ENCODE assay signal across 8 cellular contexts in genomic region chr6:149060985-149061760, GRCh38.
DNase-seq lines count a peak whose midpoint lies in the region; ATAC-seq and TF ChIP-seq lines count a peak whose summit lies in the region.

No MANE protein-coding gene starts in this region.

- H3K36me3 ChIP-seq in A673 (ENCODE audit: insufficient read depth, low read length, poor library complexity, severe bottlenecking) = no peaks in the 10 kb centered on the region

- CTCF ChIA-PET in activated B cell treated with CpG ODN at 0.5 μM for 24 hours (lab: Charles Lee) (interaction anchor here (0.6 to 1.1 kb wide), 3 partner anchors 21 to 371 kb away, joined by 3 read pairs; no protein-coding TSS in a partner anchor), A673 (lab: Charles Lee) (interaction anchor here (1.1 kb wide), 1 partner anchor 21 kb away, joined by 3 read pairs; no protein-coding TSS in a partner anchor)

- H3K27me3 ChIP-seq in A673 (replicated peaks; ENCODE audit: insufficient read depth, low read depth, low read length, poor library complexity) = no peaks in the 10 kb centered on the region

- peak overlapping the region; percentile 74 for H3K27ac Mint-ChIP-seq in activated B cell treated with CpG ODN at 0.5 μM for 24 hours

- no peak for TF ChIP-seq CTCF in activated B cell treated with CpG ODN at 0.5 μM for 24 hours (IDR thresholded peaks at IDR 0.05)
- TF ChIP-seq CTCF in A673 (conservative IDR thresholded peaks at IDR 0.05; ENCODE audit: low read depth, low read length) = no peak

- peaks cover 39% of the 10 kb centered on the region for H3K4me1 Mint-ChIP-seq in activated B cell treated with CpG ODN at 0.5 μM for 24 hours

- no peak overlapping the region for H3K27ac ChIP-seq in A673 (ENCODE audit: low read depth, low read length, poor library complexity, severe bottlenecking)

- peak overlapping the region; percentile 59 for H3K4me3 Mint-ChIP-seq in activated B cell treated with CpG ODN at 0.5 μM for 24 hours

- no peaks in the 10 kb centered on the region for H3K36me3 Mint-ChIP-seq in activated B cell treated with CpG ODN at 0.5 μM for 24 hours (ENCODE audit: low read depth)

- no peak overlapping the region for H3K4me3 ChIP-seq in A673 (ENCODE audit: low read depth, low read length, poor library complexity, severe bottlenecking)

- POLR2A ChIA-PET in activated B cell treated with CpG ODN at 0.5 μM for 24 hours (lab: Charles Lee) = no interaction called here
- POLR2A ChIA-PET in A673 (lab: Charles Lee; ENCODE audit: low non-redundant PET) = interaction anchor here (0.5 kb wide), 1 partner anchor 211 kb away, joined by 3 read pairs; no protein-coding TSS in a partner anchor

- no peaks in the 10 kb centered on the region for H3K4me1 ChIP-seq in A673 (ENCODE audit: insufficient read depth, low read length, poor library complexity, severe bottlenecking)

- intact Hi-C loops in activated B cell treated with CpG ODN at 0.5 μM for 24 hours (cut with micrococcal nuclease) = no loop called here
- intact Hi-C loops in A673 (cut with micrococcal nuclease; ENCODE audit: unreplicated experiment) = no loop called here

- BruUV-seq in A673 (replicated peaks; lab: Mats Ljungman, UMichigan) = no TSS peak

- H3K9me3 Mint-ChIP-seq in activated B cell treated with CpG ODN at 0.5 μM for 24 hours = no peaks in the 10 kb centered on the region

- ATAC-seq in activated B cell treated with CpG ODN at 0.5 μM for 24 hours (ENCODE audit: low read depth) (no peak), left lobe of liver (peak; percentile 39), HG02840 (IDR thresholded peaks at IDR 0.05; ENCODE audit: low FRiP score, unreplicated experiment) (no peak), GM21576 (IDR thresholded peaks at IDR 0.05; ENCODE audit: unreplicated experiment) (no peak), GM19324 (IDR thresholded peaks at IDR 0.05; ENCODE audit: low FRiP score, unreplicated experiment) (no peak)

- DNase-seq in Caki2 (ENCODE audit: low read depth) = peak; percentile 83
- peak; percentile 97 for DNase-seq in NCI-H1105 treated with DMSO at 0.1 percent for 48 hours (lab: John Stamatoyannopoulos, UW)
- DNase-seq in activated B cell treated with CpG ODN at 0.5 μM for 24 hours = no peak
- DNase-seq in left lobe of liver (ENCODE audit: low spot score) = no peak
- no peak for DNase-seq in A673 (ENCODE audit: low spot score)

- in situ Hi-C loops in Caki2 (cut with HindIII; ENCODE audit: low pct_unique_long_range_greater_than_20kb, low sequenced_read_pairs) = no loop called here

- H3K9me3 ChIP-seq in A673 (ENCODE audit: low read depth, low read length, poor library complexity, severe bottlenecking) = no peaks in the 10 kb centered on the region

- no peaks in the 10 kb centered on the region for H3K27me3 Mint-ChIP-seq in activated B cell treated with CpG ODN at 0.5 μM for 24 hours

Comparison
In these comparisons a context has a peak if more than half of its experiments do, and no peak if none do; other contexts are left out.
1. DNase-seq: peak in Caki2 (single experiment) and NCI-H1105 treated with DMSO at 0.1 percent for 48 hours (single experiment); none in activated B cell treated with CpG ODN at 0.5 μM for 24 hours (single experiment), left lobe of liver (single experiment) and A673 (single experiment).